Comparison of ENCODE assay signal across 14 cellular contexts in genomic region chr17:41915566-41915965, GRCh38. TPM values are rescaled to one million over a fixed set of nuclear protein-coding genes. Genes with fewer than 3 reads are reported as not detected.
DNase-seq lines count a peak whose midpoint lies in the region; ATAC-seq and TF ChIP-seq lines count a peak whose summit lies in the region.
"Had no signal": no experiment of that assay in that cellular context is flagged by ENCODE, and none has a peak within 500 bp of the region (broad histone marks: within the 10 kb centered on the region; RNA-seq: fewer than 3 reads in every experiment).

No MANE protein-coding gene starts in this region.

- H3K4me2 ChIP-seq in trophoblast cell (ENCODE audit: low read length): peak overlapping the region; percentile 38

- no peak overlapping the region for H4K91ac ChIP-seq in trophoblast cell (ENCODE audit: low read depth, low read length)

- H3K18ac ChIP-seq in trophoblast cell (ENCODE audit: low read length): peak overlapping the region; percentile 73

- H3K27me3 Mint-ChIP-seq in activated CD8-positive, alpha-beta T cell treated with anti-CD3 and anti-CD28 coated beads for 36 hours: no peaks in the 10 kb centered on the region
- no peaks in the 10 kb centered on the region for H3K27me3 Mint-ChIP-seq in activated CD8-positive, alpha-beta T cell treated with anti-CD3 and anti-CD28 coated beads, Interleukin-2, amount 10 ng/mL, durations not matched to agents 7 days and 5 days (ENCODE audit: low read depth)

- H3K36me3 ChIP-seq in endocrine pancreas (ENCODE audit: control insufficient read depth, insufficient read depth, low read length) (peaks cover 7% of the 10 kb centered on the region), trophoblast cell (ENCODE audit: control insufficient read depth in 1 of 2, insufficient read depth in 2 of 2, low read length in 2 of 2) (peaks cover 28 to 36% of the 10 kb centered on the region in 2 experiments)

- no CpG with 5 or more reads among the region's 2 CpGs for WGBS in trophoblast cell (ENCODE audit: extremely low coverage, insufficient coverage, insufficient read length)

- H3K4me3 ChIP-seq in endocrine pancreas (ENCODE audit: control insufficient read depth, insufficient read depth, low read length) (peak overlapping the region; percentile 38), trophoblast cell (ENCODE audit: low read depth, low read length) (no peak overlapping the region)
- H3K4me3 ChIP-seq: colonic mucosa, left lung had no signal

- peaks cover 17% of the 10 kb centered on the region for H3K36me3 Mint-ChIP-seq in activated CD8-positive, alpha-beta T cell treated with anti-CD3 and anti-CD28 coated beads for 36 hours (ENCODE audit: low read depth)
- H3K36me3 Mint-ChIP-seq in activated CD8-positive, alpha-beta T cell treated with anti-CD3 and anti-CD28 coated beads, Interleukin-2, amount 10 ng/mL, durations not matched to agents 7 days and 5 days (ENCODE audit: low read depth): peaks cover 50% of the 10 kb centered on the region

- H3K27me3 ChIP-seq in endocrine pancreas (ENCODE audit: control insufficient read depth, insufficient read depth, low read length): no peaks in the 10 kb centered on the region
- H3K27me3 ChIP-seq in trophoblast cell (ENCODE audit: insufficient read depth, low read length): no peaks in the 10 kb centered on the region
- H3K27me3 ChIP-seq: colonic mucosa, left lung had no signal

- no peak for ATAC-seq in activated CD8-positive, alpha-beta T cell treated with anti-CD3 and anti-CD28 coated beads for 36 hours
- ATAC-seq in activated CD8-positive, alpha-beta T cell treated with anti-CD3 and anti-CD28 coated beads, Interleukin-2, amount 10 ng/mL, durations not matched to agents 7 days and 5 days: no peak
- no peak for ATAC-seq in GM18502 (IDR thresholded peaks at IDR 0.05; ENCODE audit: poor library complexity, unreplicated experiment)
- ATAC-seq: left lung had no signal

- peaks cover 32% of the 10 kb centered on the region for H3K79me2 ChIP-seq in trophoblast cell (ENCODE audit: control insufficient read depth, insufficient read depth, low read length, poor library complexity)

- H3K4me1 Mint-ChIP-seq in activated CD8-positive, alpha-beta T cell treated with anti-CD3 and anti-CD28 coated beads for 36 hours (ENCODE audit: low read depth): peaks cover 34% of the 10 kb centered on the region
- peaks cover 44% of the 10 kb centered on the region for H3K4me1 Mint-ChIP-seq in activated CD8-positive, alpha-beta T cell treated with anti-CD3 and anti-CD28 coated beads, Interleukin-2, amount 10 ng/mL, durations not matched to agents 7 days and 5 days (ENCODE audit: low read depth)

- no peak overlapping the region for H3K4me3 Mint-ChIP-seq in activated CD8-positive, alpha-beta T cell treated with anti-CD3 and anti-CD28 coated beads for 36 hours
- no peak overlapping the region for H3K4me3 Mint-ChIP-seq in activated CD8-positive, alpha-beta T cell treated with anti-CD3 and anti-CD28 coated beads, Interleukin-2, amount 10 ng/mL, durations not matched to agents 7 days and 5 days

- H3K9me3 Mint-ChIP-seq in activated CD8-positive, alpha-beta T cell treated with anti-CD3 and anti-CD28 coated beads for 36 hours: no peaks in the 10 kb centered on the region
- no peaks in the 10 kb centered on the region for H3K9me3 Mint-ChIP-seq in activated CD8-positive, alpha-beta T cell treated with anti-CD3 and anti-CD28 coated beads, Interleukin-2, amount 10 ng/mL, durations not matched to agents 7 days and 5 days (ENCODE audit: insufficient read depth)

- no peak overlapping the region for H2BK12ac ChIP-seq in trophoblast cell (ENCODE audit: low read length)

- DNase-seq in activated CD8-positive, alpha-beta T cell treated with anti-CD3 and anti-CD28 coated beads for 36 hours: no peak
- no peak for DNase-seq in activated CD8-positive, alpha-beta T cell treated with anti-CD3 and anti-CD28 coated beads, Interleukin-2, amount 10 ng/mL, durations not matched to agents 7 days and 5 days
- DNase-seq in RWPE1 (ENCODE audit: low spot score): no peak
- DNase-seq in trophoblast cell: peak; percentile 20 to 54
- DNase-seq in glomerular visceral epithelial cell (ENCODE audit: extremely low spot score): no peak
- DNase-seq in anterior cingulate cortex (lab: John Stamatoyannopoulos, UW): no peak
- DNase-seq: colonic mucosa; GOT3; left lung; stimulated activated CD4-positive, alpha-beta T cell treated with anti-CD3 and anti-CD28 coated beads, Interleukin-4, amount 100 ng/mL, for 1 hour; T1000 had no signal

- peaks cover 14% of the 10 kb centered on the region for H3K79me1 ChIP-seq in trophoblast cell (ENCODE audit: low read length)

- intact Hi-C loops in activated CD8-positive, alpha-beta T cell treated with anti-CD3 and anti-CD28 coated beads for 36 hours (cut with micrococcal nuclease): no loop called here

- no peak overlapping the region for H4K8ac ChIP-seq in trophoblast cell (ENCODE audit: low read depth, low read length)

- no peak overlapping the region for H2BK120ac ChIP-seq in trophoblast cell (ENCODE audit: insufficient read depth, low read length, poor library complexity)

- H2BK5ac ChIP-seq in trophoblast cell (ENCODE audit: low read depth, low read length, poor library complexity): no peak overlapping the region

- no peak overlapping the region for H3K23ac ChIP-seq in trophoblast cell (ENCODE audit: low read length)

- H4K12ac ChIP-seq in trophoblast cell (ENCODE audit: low read depth, low read length): no peak overlapping the region

- peak overlapping the region; percentile 22 for H3K27ac Mint-ChIP-seq in activated CD8-positive, alpha-beta T cell treated with anti-CD3 and anti-CD28 coated beads for 36 hours
- H3K27ac Mint-ChIP-seq in activated CD8-positive, alpha-beta T cell treated with anti-CD3 and anti-CD28 coated beads, Interleukin-2, amount 10 ng/mL, durations not matched to agents 7 days and 5 days: no peak overlapping the region

- H3K4ac ChIP-seq in trophoblast cell (ENCODE audit: low read depth, low read length): peak overlapping the region; percentile 90

- no peak overlapping the region for H2AK5ac ChIP-seq in trophoblast cell (ENCODE audit: low read length)

- CTCF ChIA-PET in activated CD8-positive, alpha-beta T cell treated with anti-CD3 and anti-CD28 coated beads for 36 hours (lab: Charles Lee): no interaction called here
- CTCF ChIA-PET in activated CD8-positive, alpha-beta T cell treated with anti-CD3 and anti-CD28 coated beads, Interleukin-2, amount 10 ng/mL, durations not matched to agents 7 days and 5 days (lab: Charles Lee): interaction anchor here (1.2 kb wide), 1 partner anchor 45 kb away, joined by 3 read pairs; no protein-coding TSS in a partner anchor
- CTCF ChIA-PET in RWPE1 (lab: Yijun Ruan, JAX): no interaction called here

- no peak for TF ChIP-seq CTCF in activated CD8-positive, alpha-beta T cell treated with anti-CD3 and anti-CD28 coated beads for 36 hours (IDR thresholded peaks at IDR 0.05)
- TF ChIP-seq CTCF in RWPE1 (conservative IDR thresholded peaks at IDR 0.05; ENCODE audit: low read depth): no peak

- H3K4me1 ChIP-seq in endocrine pancreas (ENCODE audit: control insufficient read depth, insufficient read depth, low read length): peaks cover 12% of the 10 kb centered on the region
- peaks cover 22 to 36% of the 10 kb centered on the region in 2 experiments for H3K4me1 ChIP-seq in trophoblast cell (ENCODE audit: control insufficient read depth in 1 of 2, insufficient read depth in 2 of 2, low read length in 2 of 2)
- H3K4me1 ChIP-seq: parathyroid adenoma had no signal

- peak overlapping the region; percentile 50 for H3K27ac ChIP-seq in RWPE1
- H3K27ac ChIP-seq in trophoblast cell (ENCODE audit: low read depth, low read length): no peak overlapping the region
- H3K27ac ChIP-seq: colonic mucosa, left lung, parathyroid adenoma had no signal

- no peaks in the 10 kb centered on the region for H3K9me3 ChIP-seq in endocrine pancreas (ENCODE audit: control insufficient read depth, low read length)
- no peaks in the 10 kb centered on the region for H3K9me3 ChIP-seq in trophoblast cell (ENCODE audit: insufficient read depth, low read depth, low read length)
- H3K9me3 ChIP-seq: colonic mucosa, left lung had no signal

- H3K9ac ChIP-seq in endocrine pancreas (ENCODE audit: control insufficient read depth, insufficient read depth, low read length): no peak overlapping the region
- H3K9ac ChIP-seq in trophoblast cell (ENCODE audit: low read length): no peak overlapping the region
- H3K9ac ChIP-seq: parathyroid adenoma had no signal

- POLR2A ChIA-PET in activated CD8-positive, alpha-beta T cell treated with anti-CD3 and anti-CD28 coated beads for 36 hours (lab: Charles Lee): interaction anchor here (0.6 to 0.9 kb wide), 3 partner anchors 10 to 45 kb away, joined by 3 read pairs; no protein-coding TSS in a partner anchor
- POLR2A ChIA-PET in activated CD8-positive, alpha-beta T cell treated with anti-CD3 and anti-CD28 coated beads, Interleukin-2, amount 10 ng/mL, durations not matched to agents 7 days and 5 days (lab: Charles Lee): interaction anchor here (1.0 kb wide), 1 partner anchor 15 kb away, joined by 3 read pairs; the partner anchor contains the start of gene ODAD4
- POLR2A ChIA-PET in RWPE1 (lab: Yijun Ruan, JAX; ENCODE audit: low non-redundant PET): no interaction called here

- no peak overlapping the region for H3K14ac ChIP-seq in trophoblast cell (ENCODE audit: low read length)

- no peak overlapping the region for H2AFZ ChIP-seq in trophoblast cell (ENCODE audit: insufficient read depth, low read length, poor library complexity)
- H2AFZ ChIP-seq: parathyroid adenoma had no signal

RNA-seq across cellular contexts. Expression of gene ACLY, which starts 3.2 kb away (rescaled TPM):
- 100 to 1,000 TPM; 185 to 186 TPM for total RNA-seq in activated CD8-positive, alpha-beta T cell treated with anti-CD3 and anti-CD28 coated beads for 36 hours
- total RNA-seq in activated CD8-positive, alpha-beta T cell treated with anti-CD3 and anti-CD28 coated beads, Interleukin-2, amount 10 ng/mL, durations not matched to agents 7 days and 5 days: 100 to 1,000 TPM; 177 to 185 TPM
- 147 TPM in 2 replicates for polyA plus RNA-seq in trophoblast cell (2013)

RNA-seq across cellular contexts. Expression of gene ODAD4, which starts 14.9 kb away (rescaled TPM):
- 1 to 10 TPM in 1 of 2 experiments, under 1 TPM in 1; 0.81 to 1.4 TPM for total RNA-seq in activated CD8-positive, alpha-beta T cell treated with anti-CD3 and anti-CD28 coated beads for 36 hours
- total RNA-seq in activated CD8-positive, alpha-beta T cell treated with anti-CD3 and anti-CD28 coated beads, Interleukin-2, amount 10 ng/mL, durations not matched to agents 7 days and 5 days: under 1 TPM; 0.89 to 0.97 TPM
- polyA plus RNA-seq in trophoblast cell (2013): 0.74 and 0.75 TPM in 2 replicates

RNA-seq across cellular contexts. Expression of gene KLHL11, which starts 50.3 kb away (rescaled TPM):
- total RNA-seq in activated CD8-positive, alpha-beta T cell treated with anti-CD3 and anti-CD28 coated beads for 36 hours: 10 to 100 TPM; 19.2 to 19.6 TPM
- 10 to 100 TPM; 12.3 to 13.2 TPM for total RNA-seq in activated CD8-positive, alpha-beta T cell treated with anti-CD3 and anti-CD28 coated beads, Interleukin-2, amount 10 ng/mL, durations not matched to agents 7 days and 5 days
- polyA plus RNA-seq in trophoblast cell (2013): 5.1 and 5.2 TPM in 2 replicates

RNA-seq across cellular contexts. Expression of gene CNP, which starts 51.0 kb away (rescaled TPM):
- total RNA-seq in activated CD8-positive, alpha-beta T cell treated with anti-CD3 and anti-CD28 coated beads for 36 hours: 10 to 100 TPM; 50.1 to 54.5 TPM
- 10 to 100 TPM; 93.4 to 94.6 TPM for total RNA-seq in activated CD8-positive, alpha-beta T cell treated with anti-CD3 and anti-CD28 coated beads, Interleukin-2, amount 10 ng/mL, durations not matched to agents 7 days and 5 days
- polyA plus RNA-seq in trophoblast cell (2013): 28.0 and 28.5 TPM in 2 replicates

Comparison
In these comparisons a context has a peak if more than half of its experiments do, and no peak if none do; other contexts are left out.
1. DNase-seq: peak in trophoblast cell (2 of 2); none in activated CD8-positive, alpha-beta T cell treated with anti-CD3 and anti-CD28 coated beads for 36 hours (single experiment), activated CD8-positive, alpha-beta T cell treated with anti-CD3 and anti-CD28 coated beads, Interleukin-2, amount 10 ng/mL, durations not matched to agents 7 days and 5 days (single experiment), RWPE1 (single experiment), glomerular visceral epithelial cell (single experiment) and anterior cingulate cortex (0 of 58).